1 cellular context compared by ENCODE assay signal in the genomic region with DNA sequence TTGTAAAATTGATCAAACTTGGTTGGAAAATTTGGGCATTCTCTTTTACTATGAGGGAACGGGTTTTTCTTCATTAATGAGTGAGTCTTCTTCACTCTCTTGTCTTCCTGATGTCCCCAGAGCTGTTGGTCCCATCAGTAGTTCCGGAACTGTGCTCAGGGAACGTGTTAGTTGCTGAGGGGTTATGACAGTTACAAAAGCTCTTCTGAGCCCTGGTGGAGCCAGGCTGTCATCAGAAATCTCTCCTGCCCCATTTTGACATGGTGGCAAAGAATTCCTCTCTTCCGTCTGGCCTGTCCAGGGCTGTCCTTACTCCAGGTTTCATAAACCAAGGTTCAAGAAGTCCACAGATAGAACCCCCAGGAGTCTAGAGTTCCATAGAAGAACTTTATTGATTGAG.
TF ChIP-seq lines count a peak whose summit lies in the region.

No MANE protein-coding gene starts in this region.

TF ChIP-seq in HCT116, 20 proteins besides CTCF, POLR2A, EP300 and RAD21 (continued from another document):
- TF ChIP-seq POLR2AphosphoS5 (IDR thresholded peaks at IDR 0.05; ENCODE audit: low read depth, low read length) (no peak), ELF1 (IDR thresholded peaks at IDR 0.05; ENCODE audit: borderline replicate concordance, low read depth) (no peak), YY1 (IDR thresholded peaks at IDR 0.05; ENCODE audit: extremely low read depth, insufficient replicate concordance, low read depth, low read length) (no peak)
- TF ChIP-seq, protein P1, sequence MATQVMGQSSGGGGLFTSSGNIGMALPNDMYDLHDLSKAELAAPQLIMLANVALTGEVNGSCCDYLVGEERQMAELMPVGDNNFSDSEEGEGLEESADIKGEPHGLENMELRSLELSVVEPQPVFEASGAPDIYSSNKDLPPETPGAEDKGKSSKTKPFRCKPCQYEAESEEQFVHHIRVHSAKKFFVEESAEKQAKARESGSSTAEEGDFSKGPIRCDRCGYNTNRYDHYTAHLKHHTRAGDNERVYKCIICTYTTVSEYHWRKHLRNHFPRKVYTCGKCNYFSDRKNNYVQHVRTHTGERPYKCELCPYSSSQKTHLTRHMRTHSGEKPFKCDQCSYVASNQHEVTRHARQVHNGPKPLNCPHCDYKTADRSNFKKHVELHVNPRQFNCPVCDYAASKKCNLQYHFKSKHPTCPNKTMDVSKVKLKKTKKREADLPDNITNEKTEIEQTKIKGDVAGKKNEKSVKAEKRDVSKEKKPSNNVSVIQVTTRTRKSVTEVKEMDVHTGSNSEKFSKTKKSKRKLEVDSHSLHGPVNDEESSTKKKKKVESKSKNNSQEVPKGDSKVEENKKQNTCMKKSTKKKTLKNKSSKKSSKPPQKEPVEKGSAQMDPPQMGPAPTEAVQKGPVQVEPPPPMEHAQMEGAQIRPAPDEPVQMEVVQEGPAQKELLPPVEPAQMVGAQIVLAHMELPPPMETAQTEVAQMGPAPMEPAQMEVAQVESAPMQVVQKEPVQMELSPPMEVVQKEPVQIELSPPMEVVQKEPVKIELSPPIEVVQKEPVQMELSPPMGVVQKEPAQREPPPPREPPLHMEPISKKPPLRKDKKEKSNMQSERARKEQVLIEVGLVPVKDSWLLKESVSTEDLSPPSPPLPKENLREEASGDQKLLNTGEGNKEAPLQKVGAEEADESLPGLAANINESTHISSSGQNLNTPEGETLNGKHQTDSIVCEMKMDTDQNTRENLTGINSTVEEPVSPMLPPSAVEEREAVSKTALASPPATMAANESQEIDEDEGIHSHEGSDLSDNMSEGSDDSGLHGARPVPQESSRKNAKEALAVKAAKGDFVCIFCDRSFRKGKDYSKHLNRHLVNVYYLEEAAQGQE (IDR thresholded peaks at IDR 0.05; ENCODE audit: low read depth) = no peak
- TF ChIP-seq, protein P2, sequence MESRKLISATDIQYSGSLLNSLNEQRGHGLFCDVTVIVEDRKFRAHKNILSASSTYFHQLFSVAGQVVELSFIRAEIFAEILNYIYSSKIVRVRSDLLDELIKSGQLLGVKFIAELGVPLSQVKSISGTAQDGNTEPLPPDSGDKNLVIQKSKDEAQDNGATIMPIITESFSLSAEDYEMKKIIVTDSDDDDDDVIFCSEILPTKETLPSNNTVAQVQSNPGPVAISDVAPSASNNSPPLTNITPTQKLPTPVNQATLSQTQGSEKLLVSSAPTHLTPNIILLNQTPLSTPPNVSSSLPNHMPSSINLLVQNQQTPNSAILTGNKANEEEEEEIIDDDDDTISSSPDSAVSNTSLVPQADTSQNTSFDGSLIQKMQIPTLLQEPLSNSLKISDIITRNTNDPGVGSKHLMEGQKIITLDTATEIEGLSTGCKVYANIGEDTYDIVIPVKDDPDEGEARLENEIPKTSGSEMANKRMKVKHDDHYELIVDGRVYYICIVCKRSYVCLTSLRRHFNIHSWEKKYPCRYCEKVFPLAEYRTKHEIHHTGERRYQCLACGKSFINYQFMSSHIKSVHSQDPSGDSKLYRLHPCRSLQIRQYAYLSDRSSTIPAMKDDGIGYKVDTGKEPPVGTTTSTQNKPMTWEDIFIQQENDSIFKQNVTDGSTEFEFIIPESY (IDR thresholded peaks at IDR 0.05; ENCODE audit: extremely low read depth, insufficient replicate concordance, low read length) = no peak
- TF ChIP-seq, protein P3, sequence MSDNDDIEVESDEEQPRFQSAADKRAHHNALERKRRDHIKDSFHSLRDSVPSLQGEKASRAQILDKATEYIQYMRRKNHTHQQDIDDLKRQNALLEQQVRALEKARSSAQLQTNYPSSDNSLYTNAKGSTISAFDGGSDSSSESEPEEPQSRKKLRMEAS (IDR thresholded peaks at IDR 0.05) = no peak
